Comparison of ENCODE assay signal across 33 cellular contexts in genomic region chr1:3752400-3752945, GRCh38. TPM values are rescaled to one million over a fixed set of nuclear protein-coding genes. Genes with fewer than 3 reads are reported as not detected.
"Had no signal": no experiment of that assay in that cellular context is flagged by ENCODE, and none has a peak within 500 bp of the region (broad histone marks: within the 10 kb centered on the region; RNA-seq: fewer than 3 reads in every experiment).

Gene CCDC27, plus strand, starts transcription at chr1:3752450. Its CDS starts 32 bp downstream, at chr1:3752482.

- H3K36me3 Mint-ChIP-seq: activated naive CD4-positive, alpha-beta T cell treated with anti-CD3 and anti-CD28 coated beads, Interleukin-2, amount 10 ng/mL, durations not matched to agents 7 days and 5 days; activated naive CD8-positive, alpha-beta T cell treated with anti-CD3 and anti-CD28 coated beads for 36 hours had no signal

- H3K4me3 Mint-ChIP-seq: activated CD4-positive, alpha-beta T cell treated with anti-CD3 and anti-CD28 coated beads for 36 hours; activated CD8-positive, alpha-beta T cell treated with anti-CD3 and anti-CD28 coated beads for 36 hours; activated naive CD4-positive, alpha-beta T cell treated with anti-CD3 and anti-CD28 coated beads, Interleukin-2, amount 10 ng/mL, durations not matched to agents 7 days and 5 days; activated naive CD8-positive, alpha-beta T cell treated with anti-CD3 and anti-CD28 coated beads for 36 hours; activated T-cell treated with anti-CD3 and anti-CD28 coated beads, Interleukin-2, amount 50 U/mL, for 72 hours had no signal

- H3K27me3 ChIP-seq: brain microvascular endothelial cell had no signal

- H3K27me3 Mint-ChIP-seq: activated CD4-positive, alpha-beta T cell treated with anti-CD3 and anti-CD28 coated beads for 36 hours; activated naive CD8-positive, alpha-beta T cell treated with anti-CD3 and anti-CD28 coated beads for 36 hours had no signal

- ATAC-seq: activated CD4-positive, alpha-beta T cell treated with anti-CD3 and anti-CD28 coated beads for 36 hours; activated CD8-positive, alpha-beta T cell treated with anti-CD3 and anti-CD28 coated beads for 36 hours; activated T-cell treated with anti-CD3 and anti-CD28 coated beads, Interleukin-2, amount 50 U/mL, for 72 hours; Panc1 had no signal

- H3K27ac ChIP-seq: brain microvascular endothelial cell, cardiac muscle cell, VCaP had no signal

- H3K36me3 ChIP-seq: brain microvascular endothelial cell, cardiac muscle cell had no signal

- H3K9me3 Mint-ChIP-seq: activated CD8-positive, alpha-beta T cell treated with anti-CD3 and anti-CD28 coated beads for 36 hours; activated naive CD4-positive, alpha-beta T cell treated with anti-CD3 and anti-CD28 coated beads, Interleukin-2, amount 10 ng/mL, durations not matched to agents 7 days and 5 days; activated naive CD8-positive, alpha-beta T cell treated with anti-CD3 and anti-CD28 coated beads for 36 hours; activated T-cell treated with anti-CD3 and anti-CD28 coated beads, Interleukin-2, amount 50 U/mL, for 72 hours; activated T-helper 2 cell treated with anti-CD3 and anti-CD28 coated beads, Interferon-gamma antibody, Interleukin-2, Interleukin-4, amounts not matched to agents 10 μg/mL and 5 μg/mL and 100 μg/mL, durations not matched to agents 14 hours and 24 hours and 36 hours had no signal

- H3K4me3 ChIP-seq: cardiac muscle cell had no signal

- DNase-seq: activated CD4-positive, alpha-beta T cell treated with anti-CD3 and anti-CD28 coated beads for 36 hours; activated CD8-positive, alpha-beta memory T cell treated with anti-CD3 and anti-CD28 coated beads, Interleukin-2, amount 50 U/mL, for 4 hours; activated CD8-positive, alpha-beta T cell treated with anti-CD3 and anti-CD28 coated beads for 36 hours; activated gamma-delta T cell treated with Interleukin-2 at 50 U/mL for 16 hours; activated naive CD4-positive, alpha-beta T cell treated with anti-CD3 and anti-CD28 coated beads, Interleukin-2, amount 10 ng/mL, durations not matched to agents 7 days and 5 days; activated naive CD8-positive, alpha-beta T cell treated with anti-CD3 and anti-CD28 coated beads for 36 hours; activated T-cell treated with anti-CD3 and anti-CD28 coated beads, Interleukin-2, amount 50 U/mL, for 72 hours; brain microvascular endothelial cell; IMR-90; KG1; NCI-H1092; NCI-H1417 treated with DMSO at 0.1 percent for 48 hours; NCI-H1694; NCI-H2029; NCI-H2107; NCI-H2171 treated with DMSO at 0.1 percent for 48 hours; NCI-H226; NCI-H526; NCI-H82; NK-92 treated with Interleukin-12 subunit alpha and Interleukin-12 subunit beta, amount 100 ng/mL, for 24 hours; OCI-M1; RPMI8226; SIG-M5; T-helper 2 cell; T1000 had no signal

- H3K27ac Mint-ChIP-seq: activated CD4-positive, alpha-beta T cell treated with anti-CD3 and anti-CD28 coated beads for 36 hours; activated CD8-positive, alpha-beta T cell treated with anti-CD3 and anti-CD28 coated beads for 36 hours; activated naive CD4-positive, alpha-beta T cell treated with anti-CD3 and anti-CD28 coated beads, Interleukin-2, amount 10 ng/mL, durations not matched to agents 7 days and 5 days; activated naive CD8-positive, alpha-beta T cell treated with anti-CD3 and anti-CD28 coated beads for 36 hours; activated T-cell treated with anti-CD3 and anti-CD28 coated beads, Interleukin-2, amount 50 U/mL, for 72 hours; activated T-helper 2 cell treated with anti-CD3 and anti-CD28 coated beads, Interferon-gamma antibody, Interleukin-2, Interleukin-4, amounts not matched to agents 10 μg/mL and 5 μg/mL and 100 μg/mL, durations not matched to agents 14 hours and 24 hours and 36 hours had no signal

RNA-seq across cellular contexts. Expression of gene CCDC27, which starts in this region (rescaled TPM):
- total RNA-seq: activated CD4-positive, alpha-beta T cell treated with anti-CD3 and anti-CD28 coated beads for 36 hours; activated CD8-positive, alpha-beta T cell treated with anti-CD3 and anti-CD28 coated beads for 36 hours; activated naive CD8-positive, alpha-beta T cell treated with anti-CD3 and anti-CD28 coated beads for 36 hours; activated T-cell treated with anti-CD3 and anti-CD28 coated beads, Interleukin-2, amount 50 U/mL, for 72 hours; activated T-helper 2 cell treated with anti-CD3 and anti-CD28 coated beads, Interferon-gamma antibody, Interleukin-2, Interleukin-4, amounts not matched to agents 10 μg/mL and 5 μg/mL and 100 μg/mL, durations not matched to agents 14 hours and 24 hours and 36 hours; IMR-90; LHCN-M2; M059J; NCI-H460 had no signal
- polyA plus RNA-seq: adipose tissue, IMR-90 had no signal
